In the genomic region with DNA sequence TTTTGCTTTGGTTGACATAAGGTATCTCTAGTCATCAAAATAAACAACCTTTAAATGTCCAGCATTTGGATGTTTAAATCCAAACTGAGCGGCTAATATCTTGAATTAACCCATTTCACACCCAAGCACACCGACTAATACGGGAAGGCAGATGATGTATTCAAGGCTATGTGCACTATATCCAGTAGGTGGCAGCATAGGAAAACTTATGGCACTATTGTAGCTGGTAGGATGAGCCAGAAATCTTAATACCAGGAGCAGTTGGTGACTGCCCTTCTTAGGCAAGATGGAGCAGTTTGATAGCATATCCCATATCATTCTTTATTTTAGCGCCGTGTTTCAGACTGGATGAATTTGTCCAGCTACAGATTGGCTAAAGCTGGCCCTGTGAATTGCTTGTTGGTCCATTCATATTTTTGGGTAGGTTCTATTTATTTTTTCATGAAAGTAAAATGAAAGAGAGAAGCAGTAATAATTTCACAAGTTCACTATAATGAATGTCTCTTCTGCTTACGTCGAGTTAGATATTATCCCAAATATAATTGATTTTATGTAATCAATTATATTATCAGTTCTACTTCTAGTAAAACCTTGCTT, we compare ENCODE assay signal across 8 cellular contexts. TPM values are rescaled to one million over a fixed set of nuclear protein-coding genes. Genes with fewer than 3 reads are reported as not detected.
DNase-seq lines count a peak whose midpoint lies in the region; ATAC-seq and TF ChIP-seq lines count a peak whose summit lies in the region.

No MANE protein-coding gene starts in this region.

- H3K4me3 Mint-ChIP-seq in CD4-positive, alpha-beta memory T cell = no peak overlapping the region
- no peak overlapping the region for H3K4me3 Mint-ChIP-seq in type B pancreatic cell

- H3K9me3 ChIP-seq in CD4-positive, alpha-beta memory T cell (ENCODE audit: control insufficient read depth in 1 of 2, low read length in 2 of 2) = no peaks in the 10 kb centered on the region
- H3K9me3 ChIP-seq in RWPE2 (ENCODE audit: severe bottlenecking) (no peaks in the 10 kb centered on the region), lower lobe of right lung (no peaks in the 10 kb centered on the region)

- no peaks in the 10 kb centered on the region for H3K4me1 Mint-ChIP-seq in CD4-positive, alpha-beta memory T cell
- H3K4me1 Mint-ChIP-seq in type B pancreatic cell (ENCODE audit: unreplicated experiment) = peaks cover 15% of the 10 kb centered on the region

- no peaks in the 10 kb centered on the region for H3K9me3 Mint-ChIP-seq in CD4-positive, alpha-beta memory T cell
- peaks cover 6% of the 10 kb centered on the region for H3K9me3 Mint-ChIP-seq in type B pancreatic cell

- no peaks in the 10 kb centered on the region for H3K36me3 Mint-ChIP-seq in CD4-positive, alpha-beta memory T cell
- H3K36me3 Mint-ChIP-seq in type B pancreatic cell = no peaks in the 10 kb centered on the region

- H3K4me1 ChIP-seq in CD4-positive, alpha-beta memory T cell (ENCODE audit: insufficient read depth, low read length) = no peaks in the 10 kb centered on the region
- H3K4me1 ChIP-seq in RWPE2 (ENCODE audit: insufficient read depth, poor library complexity, severe bottlenecking) (no peaks in the 10 kb centered on the region), lower lobe of right lung (peaks cover 3% of the 10 kb centered on the region)

- H3K27ac Mint-ChIP-seq in CD4-positive, alpha-beta memory T cell = no peak overlapping the region
- no peak overlapping the region for H3K27ac Mint-ChIP-seq in type B pancreatic cell

- DNase-seq in CD4-positive, alpha-beta memory T cell = peak in 4 of 5 donors; percentile 32 to 48 (median 40)
- DNase-seq in NCI-H1092 (lab: John Stamatoyannopoulos, UW) (peak; percentile 80), RWPE2 (ENCODE audit: low spot score) (no peak), dermis microvascular lymphatic vessel endothelial cell (ENCODE audit: low read depth in 2 of 2) (peak; percentile 69 to 85), lower lobe of right lung (no peak), type B pancreatic cell (ENCODE audit: extremely low spot score, unreplicated experiment) (no peak)

- no peak overlapping the region for H3K4me3 ChIP-seq in CD4-positive, alpha-beta memory T cell (ENCODE audit: low read length in 2 of 2)
- no peak overlapping the region for H3K4me3 ChIP-seq in RWPE2 (ENCODE audit: severe bottlenecking)
- H3K4me3 ChIP-seq in lower lobe of right lung = no peak overlapping the region

- H3K27me3 ChIP-seq in CD4-positive, alpha-beta memory T cell (ENCODE audit: insufficient read depth, low read length) = no peaks in the 10 kb centered on the region
- H3K27me3 ChIP-seq in RWPE2 (ENCODE audit: insufficient read depth, poor library complexity, severe bottlenecking) (no peaks in the 10 kb centered on the region), lower lobe of right lung (ENCODE audit: low read depth) (no peaks in the 10 kb centered on the region)

- peak; percentile 86 for ATAC-seq in GM18517 (IDR thresholded peaks at IDR 0.05; ENCODE audit: unreplicated experiment)
- ATAC-seq in HG02884 (IDR thresholded peaks at IDR 0.05; ENCODE audit: unreplicated experiment) = peak; percentile 100
- peak; percentile 99 for ATAC-seq in RWPE2 (ENCODE audit: low read depth)
- ATAC-seq in lower lobe of right lung = peak; percentile 95 to 96

- peaks cover 2 to 9% of the 10 kb centered on the region in 2 donors for H3K27me3 Mint-ChIP-seq in CD4-positive, alpha-beta memory T cell
- H3K27me3 Mint-ChIP-seq in type B pancreatic cell = no peaks in the 10 kb centered on the region

- intact Hi-C loops in CD4-positive, alpha-beta memory T cell (cut with micrococcal nuclease) = loop anchor here (1.0 kb wide), 3 partner anchors 380 to 607 kb away; no protein-coding TSS in a partner anchor
- intact Hi-C loops in lower lobe of right lung (cut with DNase I) = no loop called here

- CTCF ChIA-PET in CD4-positive, alpha-beta memory T cell (lab: Charles Lee; ENCODE audit: partially characterized antibody) = interaction anchor here (0.7 to 4.5 kb wide), 11 partner anchors 8 to 1239 kb away, joined by 3 to 44 read pairs (median 6); no protein-coding TSS in a partner anchor

- TF ChIP-seq CTCF in RWPE2 (IDR thresholded peaks at IDR 0.05; ENCODE audit: poor library complexity, severe bottlenecking) (peak; percentile 88), lower lobe of right lung (IDR thresholded peaks at IDR 0.05) (peak; percentile 90), type B pancreatic cell (conservative IDR thresholded peaks at IDR 0.05) (peak; percentile 96)

- H3K36me3 ChIP-seq in CD4-positive, alpha-beta memory T cell (ENCODE audit: insufficient read depth, low read length) = no peaks in the 10 kb centered on the region
- no peaks in the 10 kb centered on the region for H3K36me3 ChIP-seq in RWPE2 (ENCODE audit: low read depth)
- no peaks in the 10 kb centered on the region for H3K36me3 ChIP-seq in lower lobe of right lung

- POLR2A ChIA-PET in CD4-positive, alpha-beta memory T cell (lab: Charles Lee; ENCODE audit: partially characterized antibody) = interaction anchor here (0.7 kb wide), 1 partner anchor 349 kb away, joined by 3 read pairs; no protein-coding TSS in a partner anchor

- H3K27ac ChIP-seq in CD4-positive, alpha-beta memory T cell (ENCODE audit: low read depth, low read length) = no peak overlapping the region
- H3K27ac ChIP-seq in RWPE2 (ENCODE audit: poor library complexity, severe bottlenecking) = no peak overlapping the region
- H3K27ac ChIP-seq in lower lobe of right lung = no peak overlapping the region

RNA-seq across cellular contexts. Expression of gene UCHL1, which starts 24.4 kb away (rescaled TPM):
- under 1 TPM in 1 of 2 experiments, not detected in 1; 0.41 TPM for total RNA-seq in CD4-positive, alpha-beta memory T cell
- polyA plus RNA-seq in CD4-positive, alpha-beta memory T cell = not detected
- 24.9 and 49.9 TPM in 2 replicates for total RNA-seq in dermis microvascular lymphatic vessel endothelial cell
- 8.4 TPM for total RNA-seq in lower lobe of right lung
- total RNA-seq in type B pancreatic cell (ENCODE audit: low replicate concordance) = 45.1 and 183 TPM in 2 replicates

Comparison
In these comparisons a context has a peak if more than half of its experiments do, and no peak if none do; other contexts are left out.
1. DNase-seq: peak in CD4-positive, alpha-beta memory T cell (4 of 5), NCI-H1092 (single experiment) and dermis microvascular lymphatic vessel endothelial cell (2 of 2); none in RWPE2 (single experiment), lower lobe of right lung (single experiment) and type B pancreatic cell (single experiment).
2. Peak in every context shown above with its lines, with median percentiles within 50 percentile points of each other: ATAC-seq and CTCF ChIP-seq.